2 cellular contexts compared by ENCODE assay signal in the genomic region with DNA sequence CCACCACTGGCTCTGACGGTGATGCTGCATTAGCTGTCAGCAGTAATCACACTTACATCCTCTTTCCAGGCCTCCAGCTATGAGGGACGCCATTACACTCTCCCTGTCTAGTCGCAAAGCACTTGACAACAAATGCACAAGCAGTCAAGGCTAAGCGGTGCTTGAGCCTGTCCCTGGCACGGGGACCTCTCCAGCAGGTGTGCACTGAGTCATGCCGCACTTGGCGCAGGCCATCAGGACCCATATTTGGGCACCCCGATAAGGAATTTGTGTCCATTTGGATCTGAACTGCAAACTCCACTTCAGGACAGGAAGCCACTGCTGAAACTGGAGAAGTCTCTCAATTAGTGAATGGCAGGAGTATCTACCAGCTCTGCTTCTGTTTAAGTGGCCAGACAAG.
TF ChIP-seq lines count a peak whose summit lies in the region.

No MANE protein-coding gene starts in this region.

TF ChIP-seq in GM23338, 12 proteins besides CTCF, POLR2A, EP300 and RAD21 (continued from another document):
- TF ChIP-seq, protein P1, sequence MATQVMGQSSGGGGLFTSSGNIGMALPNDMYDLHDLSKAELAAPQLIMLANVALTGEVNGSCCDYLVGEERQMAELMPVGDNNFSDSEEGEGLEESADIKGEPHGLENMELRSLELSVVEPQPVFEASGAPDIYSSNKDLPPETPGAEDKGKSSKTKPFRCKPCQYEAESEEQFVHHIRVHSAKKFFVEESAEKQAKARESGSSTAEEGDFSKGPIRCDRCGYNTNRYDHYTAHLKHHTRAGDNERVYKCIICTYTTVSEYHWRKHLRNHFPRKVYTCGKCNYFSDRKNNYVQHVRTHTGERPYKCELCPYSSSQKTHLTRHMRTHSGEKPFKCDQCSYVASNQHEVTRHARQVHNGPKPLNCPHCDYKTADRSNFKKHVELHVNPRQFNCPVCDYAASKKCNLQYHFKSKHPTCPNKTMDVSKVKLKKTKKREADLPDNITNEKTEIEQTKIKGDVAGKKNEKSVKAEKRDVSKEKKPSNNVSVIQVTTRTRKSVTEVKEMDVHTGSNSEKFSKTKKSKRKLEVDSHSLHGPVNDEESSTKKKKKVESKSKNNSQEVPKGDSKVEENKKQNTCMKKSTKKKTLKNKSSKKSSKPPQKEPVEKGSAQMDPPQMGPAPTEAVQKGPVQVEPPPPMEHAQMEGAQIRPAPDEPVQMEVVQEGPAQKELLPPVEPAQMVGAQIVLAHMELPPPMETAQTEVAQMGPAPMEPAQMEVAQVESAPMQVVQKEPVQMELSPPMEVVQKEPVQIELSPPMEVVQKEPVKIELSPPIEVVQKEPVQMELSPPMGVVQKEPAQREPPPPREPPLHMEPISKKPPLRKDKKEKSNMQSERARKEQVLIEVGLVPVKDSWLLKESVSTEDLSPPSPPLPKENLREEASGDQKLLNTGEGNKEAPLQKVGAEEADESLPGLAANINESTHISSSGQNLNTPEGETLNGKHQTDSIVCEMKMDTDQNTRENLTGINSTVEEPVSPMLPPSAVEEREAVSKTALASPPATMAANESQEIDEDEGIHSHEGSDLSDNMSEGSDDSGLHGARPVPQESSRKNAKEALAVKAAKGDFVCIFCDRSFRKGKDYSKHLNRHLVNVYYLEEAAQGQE (IDR thresholded peaks at IDR 0.05; ENCODE audit: unreplicated experiment): no peak
- TF ChIP-seq NANOG (IDR thresholded peaks at IDR 0.05; ENCODE audit: borderline replicate concordance) (no peak), EZH2phosphoT487 (IDR thresholded peaks at IDR 0.05; ENCODE audit: unreplicated experiment) (no peak), ZNF462 (CRISPR knock-in tag; IDR thresholded peaks at IDR 0.05) (no peak), JUNB (IDR thresholded peaks at IDR 0.05; ENCODE audit: unreplicated experiment) (no peak), EZH2 (IDR thresholded peaks at IDR 0.05; ENCODE audit: low read depth, unreplicated experiment) (no peak)
- TF ChIP-seq, protein P2, sequence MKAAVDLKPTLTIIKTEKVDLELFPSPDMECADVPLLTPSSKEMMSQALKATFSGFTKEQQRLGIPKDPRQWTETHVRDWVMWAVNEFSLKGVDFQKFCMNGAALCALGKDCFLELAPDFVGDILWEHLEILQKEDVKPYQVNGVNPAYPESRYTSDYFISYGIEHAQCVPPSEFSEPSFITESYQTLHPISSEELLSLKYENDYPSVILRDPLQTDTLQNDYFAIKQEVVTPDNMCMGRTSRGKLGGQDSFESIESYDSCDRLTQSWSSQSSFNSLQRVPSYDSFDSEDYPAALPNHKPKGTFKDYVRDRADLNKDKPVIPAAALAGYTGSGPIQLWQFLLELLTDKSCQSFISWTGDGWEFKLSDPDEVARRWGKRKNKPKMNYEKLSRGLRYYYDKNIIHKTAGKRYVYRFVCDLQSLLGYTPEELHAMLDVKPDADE (IDR thresholded peaks at IDR 0.05): no peak

TF ChIP-seq in neural cell, 6 proteins besides CTCF, POLR2A, EP300 and RAD21 (continued from another document):
- no peak for TF ChIP-seq SMC3 (conservative IDR thresholded peaks at IDR 0.05; ENCODE audit: poor library complexity)
- TF ChIP-seq POLR2AphosphoS5 (IDR thresholded peaks at IDR 0.05): peak; percentile 38
